Comparison of ENCODE assay signal across 8 cellular contexts in genomic region chr12:22856120-22856699, GRCh38.
DNase-seq lines count a peak whose midpoint lies in the region; ATAC-seq, FAIRE-seq and TF ChIP-seq lines count a peak whose summit lies in the region.

No MANE protein-coding gene starts in this region.

- H2BK12ac ChIP-seq in H1 (ENCODE audit: low read depth, low read length): no peak overlapping the region

- H3K27ac ChIP-seq in GM23338 (ENCODE audit: low read depth) (no peak overlapping the region), H1 (ENCODE audit: low read depth, low read length) (no peak overlapping the region), pancreas (no peak overlapping the region)

- no peak overlapping the region for H2AK5ac ChIP-seq in H1 (ENCODE audit: low read depth, low read length)

- H3K23me2 ChIP-seq in H1 (ENCODE audit: low read depth, low read length): no peaks in the 10 kb centered on the region

- H4K8ac ChIP-seq in H1 (ENCODE audit: extremely low read depth, insufficient read depth, low read length): no peak overlapping the region

- ATAC-seq in GM23338: peak; percentile 21; the same call in 2 of the 3 replicates
- peak in 2 of 4 donors; percentile 30 to 45 for ATAC-seq in pancreas
- ATAC-seq in activated T-helper 17 cell treated with anti-CD3 and anti-CD28 coated beads, Interleukin-2, amount 50 U/mL, for 72 hours (replicated peaks): no peak

- TF ChIP-seq EP300 in H1 (IDR thresholded peaks at IDR 0.05; ENCODE audit: borderline replicate concordance in 1 of 2, low read depth in 2 of 2, low read length in 2 of 2): no peak

- no peak overlapping the region for H4K5ac ChIP-seq in H1 (ENCODE audit: insufficient read length, low read depth, low read length)

- DNase-seq in AG09319 (ENCODE audit: extremely low read depth, low read depth) (no peak), GM23338 (ENCODE audit: low spot score) (peak; percentile 67), NCI-H774 (lab: John Stamatoyannopoulos, UW) (peak; percentile 35), H1 (ENCODE audit: low read depth in 1 of 2, low spot score in 2 of 2) (no peak), pancreas (no peak), posterior cingulate gyrus (no peak)
- DNase-seq in activated naive CD4-positive, alpha-beta T cell treated with anti-CD3 and anti-CD28 coated beads, Interleukin-2, amount 50 U/mL, for 16 hours: no peak

- H3K9me3 Mint-ChIP-seq in GM23338: peaks cover 6% of the 10 kb centered on the region; the same call in 1 of the 3 replicates
- H3K9me3 Mint-ChIP-seq in activated T-helper 17 cell treated with anti-CD3 and anti-CD28 coated beads, Interleukin-2, amount 50 U/mL, for 72 hours: no peaks in the 10 kb centered on the region

- CTCF ChIA-PET in H1 (lab: Charles Lee; ENCODE audit: partially characterized antibody): interaction anchor here (0.6 to 8.6 kb wide), 46 partner anchors 9 to 1707 kb away, joined by 3 to 108 read pairs (median 4); no protein-coding TSS in a partner anchor

- H3K36me3 ChIP-seq in GM23338 (ENCODE audit: insufficient read depth): no peaks in the 10 kb centered on the region
- no peaks in the 10 kb centered on the region for H3K36me3 ChIP-seq in H1 (ENCODE audit: control insufficient read depth in 2 of 4, insufficient read depth in 4 of 4, low read length in 3 of 4)
- no peaks in the 10 kb centered on the region for H3K36me3 ChIP-seq in pancreas

- no peak overlapping the region for H2BK15ac ChIP-seq in H1 (ENCODE audit: low read length)

- H3K27me3 ChIP-seq in GM23338 (ENCODE audit: insufficient read depth) (no peaks in the 10 kb centered on the region), H1 (replicated peaks in 1 of 4; ENCODE audit: control insufficient read depth in 3 of 4, extremely low read depth in 1 of 4, insufficient read depth in 3 of 4, low read length in 3 of 4) (no peaks in the 10 kb centered on the region), pancreas (peaks cover 0 to 11% (median 0%) of the 10 kb centered on the region in 4 donors)

- TF ChIP-seq RAD21 in H1 (IDR thresholded peaks at IDR 0.05 in 1 of 2, conservative IDR thresholded peaks at IDR 0.05 in 1 of 2; ENCODE audit: low read depth in 2 of 2, low read length in 2 of 2): peak; percentile 72 to 86

- no peak overlapping the region for H2BK20ac ChIP-seq in H1 (ENCODE audit: low read length)

- H3K4me1 ChIP-seq in GM23338 (ENCODE audit: insufficient read depth) (peaks cover 28% of the 10 kb centered on the region), H1 (replicated peaks in 1 of 4; ENCODE audit: control insufficient read depth in 3 of 4, insufficient read depth in 4 of 4, low read length in 3 of 4) (peaks cover 0 to 10% (median 2%) of the 10 kb centered on the region in 4 experiments; a peak in 2 of 7 replicates), pancreas (no peaks in the 10 kb centered on the region)

- H3K79me2 ChIP-seq in GM23338 (replicated peaks; ENCODE audit: insufficient read depth) (no peaks in the 10 kb centered on the region), H1 (ENCODE audit: control insufficient read depth in 1 of 2, insufficient read depth in 2 of 2, low read length in 2 of 2) (no peaks in the 10 kb centered on the region)

- no peak overlapping the region for H4K91ac ChIP-seq in H1 (replicated peaks; ENCODE audit: insufficient read length, low read length)

- TF ChIP-seq POLR2A in H1 (IDR thresholded peaks at IDR 0.05; ENCODE audit: control extremely low read depth in 1 of 2, low read depth in 2 of 2, low read length in 2 of 2): no peak

- no peak overlapping the region for H3K4me3 ChIP-seq in GM23338
- no peak overlapping the region for H3K4me3 ChIP-seq in H1 (ENCODE audit: extremely low read depth in 1 of 4, insufficient read depth in 2 of 4, low read depth in 3 of 4, low read length in 4 of 4)
- no peak overlapping the region for H3K4me3 ChIP-seq in pancreas

- intact Hi-C loops in pancreas (cut with DNase I): no loop called here
- intact Hi-C loops in posterior cingulate gyrus (cut with DNase I): no loop called here

- POLR2A ChIA-PET in H1 (lab: Charles Lee; ENCODE audit: partially characterized antibody): no interaction called here

- TF ChIP-seq CTCF in AG09319 (IDR thresholded peaks at IDR 0.05; ENCODE audit: low read depth, low read length) (peak; percentile 51), GM23338 (conservative IDR thresholded peaks at IDR 0.05; ENCODE audit: low read depth in 2 of 2) (peak; percentile 69 to 77), H1 (IDR thresholded peaks at IDR 0.05; ENCODE audit: control extremely low read depth in 1 of 3, insufficient read depth in 1 of 3, low read depth in 1 of 3, low read length in 3 of 3) (peak in 2 of 3 experiments; percentile 15 to 35; a peak in 2 of 4 replicates), pancreas (IDR thresholded peaks at IDR 0.05) (peak; percentile 10 to 60 (median 32))

- H3K36me3 Mint-ChIP-seq in GM23338 (ENCODE audit: low read depth): 0 out of 3 replicates have a peak, but pooled peaks cover 1% of the 10 kb centered on the region
- no peaks in the 10 kb centered on the region for H3K36me3 Mint-ChIP-seq in activated T-helper 17 cell treated with anti-CD3 and anti-CD28 coated beads, Interleukin-2, amount 50 U/mL, for 72 hours (ENCODE audit: low read depth)

- no peak overlapping the region for H3K4me3 Mint-ChIP-seq in GM23338
- H3K4me3 Mint-ChIP-seq in activated T-helper 17 cell treated with anti-CD3 and anti-CD28 coated beads, Interleukin-2, amount 50 U/mL, for 72 hours: no peak overlapping the region

- H2AFZ ChIP-seq in GM23338 (no peak overlapping the region), H1 (ENCODE audit: low read length) (no peak overlapping the region)

- H3K4me2 ChIP-seq in GM23338 (no peak overlapping the region), H1 (ENCODE audit: insufficient read depth in 1 of 2, low read depth in 2 of 2, low read length in 2 of 2) (no peak overlapping the region)

- H3K56ac ChIP-seq in H1 (replicated peaks; ENCODE audit: insufficient read length, low read depth, low read length): no peak overlapping the region

- no peak overlapping the region for H2BK120ac ChIP-seq in H1 (replicated peaks; ENCODE audit: low read depth, low read length)

- FAIRE-seq in H1 (lab: Jason Lieb, UNC) (no peak), pancreas (lab: Jason Lieb, UNC) (peak; percentile 63)

- no peaks in the 10 kb centered on the region for H3F3A ChIP-seq in GM23338 (replicated peaks; ENCODE audit: low read depth)

- no peaks in the 10 kb centered on the region for H4K20me1 ChIP-seq in GM23338 (replicated peaks; ENCODE audit: insufficient read depth)
- no peaks in the 10 kb centered on the region for H4K20me1 ChIP-seq in H1 (replicated peaks in 1 of 2; ENCODE audit: control insufficient read depth in 1 of 2, insufficient read depth in 2 of 2, low read length in 2 of 2)

- no peak overlapping the region for H2BK5ac ChIP-seq in H1 (ENCODE audit: low read depth, low read length)

- H3K9me3 ChIP-seq in H1 (ENCODE audit: insufficient read depth in 2 of 2, low read depth in 1 of 2, low read length in 1 of 2) (no peaks in the 10 kb centered on the region), pancreas (no peaks in the 10 kb centered on the region)

- 35% methylated on average over 3 of the region's 3 CpGs; no CpG with 5 or more reads in 1 of the 2 experiments for WGBS in H1 (ENCODE audit: extremely low coverage in 1 of 2, insufficient coverage in 1 of 2, insufficient read length in 1 of 2, insufficient replicate concordance in 2 of 2, low coverage in 1 of 2, low lambda C conversion rate in 2 of 2, missing lambda C conversion rate in 1 of 2), 2 experiments
- WGBS in pancreas, 2 donors: 18% methylated on average over 3 of the region's 3 CpGs

- H3K4ac ChIP-seq in H1 (replicated peaks; ENCODE audit: insufficient read length, low read depth, low read length): no peak overlapping the region

- H3K9ac ChIP-seq in H1 (replicated peaks in 1 of 4; ENCODE audit: extremely low read depth in 1 of 4, low read depth in 3 of 4, low read length in 3 of 4): no peak overlapping the region

- H3K18ac ChIP-seq in H1 (ENCODE audit: extremely low read depth, low read length): no peak overlapping the region

- H3K27ac Mint-ChIP-seq in GM23338: no peak overlapping the region
- H3K27ac Mint-ChIP-seq in activated T-helper 17 cell treated with anti-CD3 and anti-CD28 coated beads, Interleukin-2, amount 50 U/mL, for 72 hours: no peak overlapping the region

- no peaks in the 10 kb centered on the region for H3K9me2 ChIP-seq in GM23338 (ENCODE audit: insufficient read depth)

- H3K14ac ChIP-seq in H1 (ENCODE audit: insufficient read length): no peak overlapping the region

- H3K23ac ChIP-seq in H1 (ENCODE audit: insufficient read length): no peak overlapping the region

- no peaks in the 10 kb centered on the region for H3K79me1 ChIP-seq in H1 (ENCODE audit: low read depth, low read length)

- peaks cover 26% of the 10 kb centered on the region for H3K4me1 Mint-ChIP-seq in GM23338
- H3K4me1 Mint-ChIP-seq in activated T-helper 17 cell treated with anti-CD3 and anti-CD28 coated beads, Interleukin-2, amount 50 U/mL, for 72 hours: no peaks in the 10 kb centered on the region

- H3K27me3 Mint-ChIP-seq in GM23338 (ENCODE audit: insufficient read depth, low read depth, poor library complexity): peaks cover 2% of the 10 kb centered on the region
- peaks cover 34% of the 10 kb centered on the region for H3K27me3 Mint-ChIP-seq in activated T-helper 17 cell treated with anti-CD3 and anti-CD28 coated beads, Interleukin-2, amount 50 U/mL, for 72 hours

TF ChIP-seq in GM23338, 12 proteins besides CTCF, POLR2A, EP300 and RAD21 (continues in another document):
- TF ChIP-seq ZNF331 (CRISPR knock-in tag; IDR thresholded peaks at IDR 0.05; ENCODE audit: low read depth): no peak
- TF ChIP-seq EZH2 (IDR thresholded peaks at IDR 0.05; ENCODE audit: low read depth, unreplicated experiment): no peak
- no peak for TF ChIP-seq JUNB (IDR thresholded peaks at IDR 0.05; ENCODE audit: unreplicated experiment)

TF ChIP-seq in H1, 55 proteins besides CTCF, POLR2A, EP300 and RAD21:
- TF ChIP-seq TBP (IDR thresholded peaks at IDR 0.05; ENCODE audit: low read depth, low read length): no peak
- TF ChIP-seq CREB1 (IDR thresholded peaks at IDR 0.05): no peak
- TF ChIP-seq CTBP2 (IDR thresholded peaks at IDR 0.05; ENCODE audit: borderline replicate concordance, insufficient read depth, insufficient read length, low read length): no peak
- TF ChIP-seq MAX (IDR thresholded peaks at IDR 0.05): no peak
- TF ChIP-seq BACH1 (IDR thresholded peaks at IDR 0.05; ENCODE audit: low read length): no peak

Comparison
In these comparisons a context has a peak if more than half of its experiments do, and no peak if none do; other contexts are left out.
1. DNase-seq: peak in GM23338 (single experiment) and NCI-H774 (single experiment); none in AG09319 (single experiment), H1 (0 of 2), pancreas (0 of 6), activated naive CD4-positive, alpha-beta T cell treated with anti-CD3 and anti-CD28 coated beads, Interleukin-2, amount 50 U/mL, for 16 hours (single experiment) and posterior cingulate gyrus (0 of 10).
2. Peak in every context shown above with its lines, with median percentiles within 50 percentile points of each other: CTCF ChIP-seq.